8 cellular contexts compared by ENCODE assay signal in genomic region chr16:71845639-71846431, GRCh38.
DNase-seq lines count a peak whose midpoint lies in the region; ATAC-seq and TF ChIP-seq lines count a peak whose summit lies in the region.

A gene with protein sequence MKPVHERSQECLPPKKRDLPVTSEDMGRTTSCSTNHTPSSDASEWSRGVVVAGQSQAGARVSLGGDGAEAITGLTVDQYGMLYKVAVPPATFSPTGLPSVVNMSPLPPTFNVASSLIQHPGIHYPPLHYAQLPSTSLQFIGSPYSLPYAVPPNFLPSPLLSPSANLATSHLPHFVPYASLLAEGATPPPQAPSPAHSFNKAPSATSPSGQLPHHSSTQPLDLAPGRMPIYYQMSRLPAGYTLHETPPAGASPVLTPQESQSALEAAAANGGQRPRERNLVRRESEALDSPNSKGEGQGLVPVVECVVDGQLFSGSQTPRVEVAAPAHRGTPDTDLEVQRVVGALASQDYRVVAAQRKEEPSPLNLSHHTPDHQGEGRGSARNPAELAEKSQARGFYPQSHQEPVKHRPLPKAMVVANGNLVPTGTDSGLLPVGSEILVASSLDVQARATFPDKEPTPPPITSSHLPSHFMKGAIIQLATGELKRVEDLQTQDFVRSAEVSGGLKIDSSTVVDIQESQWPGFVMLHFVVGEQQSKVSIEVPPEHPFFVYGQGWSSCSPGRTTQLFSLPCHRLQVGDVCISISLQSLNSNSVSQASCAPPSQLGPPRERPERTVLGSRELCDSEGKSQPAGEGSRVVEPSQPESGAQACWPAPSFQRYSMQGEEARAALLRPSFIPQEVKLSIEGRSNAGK (plus strand): TSS chr16:71845976. CDS start chr16:71849741, 3,765 bp downstream.

- ATAC-seq in GM18505 (IDR thresholded peaks at IDR 0.05; ENCODE audit: unreplicated experiment): peak; percentile 77
- ATAC-seq in HG02938 (IDR thresholded peaks at IDR 0.05; ENCODE audit: unreplicated experiment): peak; percentile 58

- H3K4me3 ChIP-seq in astrocyte of the cerebellum (ENCODE audit: low read depth, low read length): peak within 1 kb of the TSS; percentile 98

- DNase-seq in NCI-H2029 (lab: John Stamatoyannopoulos, UW) (peak; percentile 46), T-helper 9 cell (peak; percentile 93), astrocyte of the cerebellum (ENCODE audit: low read depth) (peak; percentile 71), hippocampal formation (lab: John Stamatoyannopoulos, UW) (peak; percentile 73 to 81), retina (peak; percentile 94), cortex of kidney (lab: John Stamatoyannopoulos, UW) (no peak)

- in situ Hi-C loops in astrocyte of the cerebellum (cut with HindIII; ENCODE audit: low sequenced_read_pairs): loop anchor here (5.0 kb wide), 1 partner anchor 59 kb away; no protein-coding TSS in a partner anchor

- TF ChIP-seq POLR2A in GM18505 (IDR thresholded peaks at IDR 0.05; ENCODE audit: borderline replicate concordance, extremely low read depth, insufficient read depth, insufficient read length): peak; percentile 82

- no peak for TF ChIP-seq CTCF in astrocyte of the cerebellum (IDR thresholded peaks at IDR 0.05; ENCODE audit: low read depth, low read length, missing control alignments)
